ENCODE assay signal across 1 cellular context in genomic region chr4:74640111-74640903, GRCh38.
TF ChIP-seq lines count a peak whose summit lies in the region.

No MANE protein-coding gene starts in this region.

TF ChIP-seq in GM12878, 131 proteins besides CTCF, POLR2A, EP300 and RAD21 (continued from another document):
- TF ChIP-seq SREBF1 (IDR thresholded peaks at IDR 0.05; ENCODE audit: low read length) (no peak), RFX5 (IDR thresholded peaks at IDR 0.05; ENCODE audit: low read depth, low read length) (no peak), CUX1 (IDR thresholded peaks at IDR 0.05; ENCODE audit: insufficient replicate concordance, low read depth, low read length) (no peak)
- TF ChIP-seq, protein P1, sequence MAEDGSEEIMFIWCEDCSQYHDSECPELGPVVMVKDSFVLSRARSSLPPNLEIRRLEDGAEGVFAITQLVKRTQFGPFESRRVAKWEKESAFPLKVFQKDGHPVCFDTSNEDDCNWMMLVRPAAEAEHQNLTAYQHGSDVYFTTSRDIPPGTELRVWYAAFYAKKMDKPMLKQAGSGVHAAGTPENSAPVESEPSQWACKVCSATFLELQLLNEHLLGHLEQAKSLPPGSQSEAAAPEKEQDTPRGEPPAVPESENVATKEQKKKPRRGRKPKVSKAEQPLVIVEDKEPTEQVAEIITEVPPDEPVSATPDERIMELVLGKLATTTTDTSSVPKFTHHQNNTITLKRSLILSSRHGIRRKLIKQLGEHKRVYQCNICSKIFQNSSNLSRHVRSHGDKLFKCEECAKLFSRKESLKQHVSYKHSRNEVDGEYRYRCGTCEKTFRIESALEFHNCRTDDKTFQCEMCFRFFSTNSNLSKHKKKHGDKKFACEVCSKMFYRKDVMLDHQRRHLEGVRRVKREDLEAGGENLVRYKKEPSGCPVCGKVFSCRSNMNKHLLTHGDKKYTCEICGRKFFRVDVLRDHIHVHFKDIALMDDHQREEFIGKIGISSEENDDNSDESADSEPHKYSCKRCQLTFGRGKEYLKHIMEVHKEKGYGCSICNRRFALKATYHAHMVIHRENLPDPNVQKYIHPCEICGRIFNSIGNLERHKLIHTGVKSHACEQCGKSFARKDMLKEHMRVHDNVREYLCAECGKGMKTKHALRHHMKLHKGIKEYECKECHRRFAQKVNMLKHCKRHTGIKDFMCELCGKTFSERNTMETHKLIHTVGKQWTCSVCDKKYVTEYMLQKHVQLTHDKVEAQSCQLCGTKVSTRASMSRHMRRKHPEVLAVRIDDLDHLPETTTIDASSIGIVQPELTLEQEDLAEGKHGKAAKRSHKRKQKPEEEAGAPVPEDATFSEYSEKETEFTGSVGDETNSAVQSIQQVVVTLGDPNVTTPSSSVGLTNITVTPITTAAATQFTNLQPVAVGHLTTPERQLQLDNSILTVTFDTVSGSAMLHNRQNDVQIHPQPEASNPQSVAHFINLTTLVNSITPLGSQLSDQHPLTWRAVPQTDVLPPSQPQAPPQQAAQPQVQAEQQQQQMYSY (CRISPR knock-in tag; IDR thresholded peaks at IDR 0.05) = no peak
